ENCODE assay signal across 21 cellular contexts in genomic region chr4:3376266-3376665, GRCh38.
"Had no signal": no experiment of that assay in that cellular context is flagged by ENCODE, and none has a peak within 500 bp of the region (broad histone marks: within the 10 kb centered on the region; RNA-seq: fewer than 3 reads in every experiment).

No MANE protein-coding gene starts in this region.

- H3K4me2 ChIP-seq: hepatocyte had no signal

- H3K4me3 ChIP-seq: colonic mucosa, gastrocnemius medialis, hepatocyte, pancreas, right lobe of liver, skin epidermis, thoracic aorta, tibial nerve, upper lobe of right lung, uterus had no signal

- H3K27ac ChIP-seq: colonic mucosa, hepatocyte, pancreas, right lobe of liver, skin epidermis, thoracic aorta, tibial nerve, upper lobe of right lung, uterus had no signal

- H2AFZ ChIP-seq: hepatocyte had no signal

- DNase-seq: central memory CD4-positive, alpha-beta T cell; colonic mucosa; effector memory CD4-positive, alpha-beta T cell; kidney; naive thymus-derived CD8-positive, alpha-beta T cell; nephron progenitor cell; occipital lobe; pancreas; retina; right lobe of liver; stimulated activated CD4-positive, alpha-beta T cell treated with anti-CD3 and anti-CD28 coated beads, Interleukin-15, amount 100 ng/mL, for 24 hours; stimulated activated CD4-positive, alpha-beta T cell treated with anti-CD3 and anti-CD28 coated beads, Interleukin-2, amount 100 ng/mL, for 48 hours; stimulated activated naive B cell treated with anti-CD40 and anti-IgM and Interleukin-4, amounts not matched to agents 10 μg/mL and 1 μg/mL and 100 μg/mL, for 72 hours; upper lobe of right lung; uterus had no signal

- H3K36me3 ChIP-seq: colonic mucosa, gastrocnemius medialis, pancreas, right lobe of liver, thoracic aorta, upper lobe of right lung, uterus had no signal

- H3K27me3 ChIP-seq: colonic mucosa, gastrocnemius medialis, hepatocyte, pancreas, right lobe of liver, tibial nerve, upper lobe of right lung, uterus had no signal

- H3K4me1 ChIP-seq: colonic mucosa, pancreas, right lobe of liver, uterus had no signal

- H3K9me3 ChIP-seq: gastrocnemius medialis, pancreas, right lobe of liver, thoracic aorta, upper lobe of right lung, uterus had no signal

- ATAC-seq: left lobe of liver; naive thymus-derived CD8-positive, alpha-beta T cell; pancreas; right lobe of liver; stimulated activated naive B cell treated with anti-CD40 and anti-IgM and Interleukin-4, amounts not matched to agents 10 μg/mL and 1 μg/mL and 100 μg/mL, for 72 hours; upper lobe of right lung had no signal
